11 cellular contexts compared by ENCODE assay signal in the genomic region with DNA sequence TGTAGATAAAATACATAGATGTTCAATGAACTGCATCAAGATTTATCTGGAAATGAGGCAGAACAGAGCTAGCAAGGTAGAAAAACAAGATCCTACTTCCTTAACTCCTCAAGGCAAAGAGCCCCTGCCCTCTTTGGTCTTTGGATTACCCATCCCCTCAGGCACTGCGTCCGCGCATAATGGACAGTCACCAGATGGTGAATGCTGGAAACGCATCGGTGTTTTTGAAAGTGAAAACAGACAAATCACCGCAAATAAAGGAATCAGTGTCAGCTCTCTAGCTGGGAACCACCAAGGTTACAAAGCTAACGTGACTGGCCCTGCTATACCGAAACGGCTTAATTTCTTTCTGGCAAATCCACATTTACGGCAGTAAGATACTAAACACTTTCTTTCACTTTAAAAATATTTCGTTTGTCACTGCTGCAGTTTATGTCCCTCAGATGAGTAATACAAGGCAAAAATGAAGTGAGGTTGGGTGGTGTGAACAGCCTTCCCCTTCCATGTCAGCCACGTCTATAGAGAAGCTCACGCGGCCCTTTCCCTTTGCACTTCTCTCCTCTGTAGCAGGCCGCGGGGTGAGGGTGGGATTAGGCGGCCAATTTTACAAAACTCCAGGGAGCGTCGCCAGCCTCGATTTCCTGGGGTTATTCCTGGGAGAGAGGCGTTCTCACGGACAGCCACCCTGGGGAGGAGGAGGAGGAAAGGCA. TPM values are rescaled to one million over a fixed set of nuclear protein-coding genes. Genes with fewer than 3 reads are reported as not detected.
DNase-seq lines count a peak whose midpoint lies in the region; FAIRE-seq and TF ChIP-seq lines count a peak whose summit lies in the region.
"Had no signal": no experiment of that assay in that cellular context is flagged by ENCODE, and none has a peak within 500 bp of the region (broad histone marks: within the 10 kb centered on the region; RNA-seq: fewer than 3 reads in every experiment).

No MANE protein-coding gene starts in this region.

- WGBS in H1 (ENCODE audit: extremely low coverage in 1 of 2, insufficient coverage in 1 of 2, insufficient read length in 1 of 2, insufficient replicate concordance in 2 of 2, low coverage in 1 of 2, low lambda C conversion rate in 2 of 2, missing lambda C conversion rate in 1 of 2), 2 experiments: 17% methylated on average over 20 of the region's 22 CpGs; no CpG with 5 or more reads in 1 of the 2 experiments

- H4K20me1 ChIP-seq in H1 (replicated peaks in 1 of 2; ENCODE audit: control insufficient read depth in 1 of 2, insufficient read depth in 2 of 2, low read length in 2 of 2): peaks cover 0 to 4% of the 10 kb centered on the region in 2 experiments

- peak; percentile 7 for FAIRE-seq in H1 (lab: Jason Lieb, UNC)
- FAIRE-seq: islet of Langerhans had no signal

- no peaks in the 10 kb centered on the region for H3K79me1 ChIP-seq in H1 (ENCODE audit: low read depth, low read length)

- no peak for DNase-seq in AG10803 (ENCODE audit: low read depth)
- peak; percentile 50 for DNase-seq in NCI-H146 treated with DMSO at 0.1 percent for 48 hours (lab: John Stamatoyannopoulos, UW; ENCODE audit: unreplicated experiment)
- no peak for DNase-seq in H1 (ENCODE audit: low read depth in 1 of 2, low spot score in 2 of 2)
- DNase-seq in neural crest cell (ENCODE audit: low read depth, low spot score): no peak
- no peak for DNase-seq in islet precursor cell
- no peak for DNase-seq in RWPE1 (ENCODE audit: low spot score)
- DNase-seq in NCI-H1105 (lab: John Stamatoyannopoulos, UW): no peak
- DNase-seq in NCI-H2227 (lab: John Stamatoyannopoulos, UW; ENCODE audit: unreplicated experiment): no peak
- DNase-seq: NCI-H187 treated with DMSO at 0.1 percent for 48 hours had no signal

- H3K27me3 ChIP-seq in H1 (replicated peaks in 1 of 4; ENCODE audit: control insufficient read depth in 3 of 4, extremely low read depth in 1 of 4, insufficient read depth in 3 of 4, low read length in 3 of 4): peaks cover 37 to 49% (median 45%) of the 10 kb centered on the region in 4 experiments

- peak overlapping the region; percentile 51 for H3K4me3 ChIP-seq in AG10803 (ENCODE audit: low read length)
- peak overlapping the region; percentile 43 to 70 (median 52) for H3K4me3 ChIP-seq in H1 (ENCODE audit: extremely low read depth in 1 of 4, insufficient read depth in 2 of 4, low read depth in 3 of 4, low read length in 4 of 4)

- no peak overlapping the region for H3K4ac ChIP-seq in H1 (replicated peaks; ENCODE audit: insufficient read length, low read depth, low read length)

- H3K4me1 ChIP-seq in H1 (replicated peaks in 1 of 4; ENCODE audit: control insufficient read depth in 3 of 4, insufficient read depth in 4 of 4, low read length in 3 of 4): peaks cover 0 to 7% (median 6%) of the 10 kb centered on the region in 4 experiments; a peak in 5 of 7 replicates

- no peaks in the 10 kb centered on the region for H3K79me2 ChIP-seq in H1 (ENCODE audit: control insufficient read depth in 1 of 2, insufficient read depth in 2 of 2, low read length in 2 of 2)

- H2BK20ac ChIP-seq in H1 (ENCODE audit: low read length): no peak overlapping the region

- H2BK12ac ChIP-seq in H1 (ENCODE audit: low read depth, low read length): no peak overlapping the region

- peaks cover 2 to 4% of the 10 kb centered on the region in 2 experiments; a peak in 1 of 4 replicates for H3K9me3 ChIP-seq in H1 (ENCODE audit: insufficient read depth in 2 of 2, low read depth in 1 of 2, low read length in 1 of 2)

- no peak overlapping the region for H2AFZ ChIP-seq in H1 (ENCODE audit: low read length)

- no peak overlapping the region for H3K56ac ChIP-seq in H1 (replicated peaks; ENCODE audit: insufficient read length, low read depth, low read length)

- TF ChIP-seq RAD21 in H1 (IDR thresholded peaks at IDR 0.05 in 1 of 2, conservative IDR thresholded peaks at IDR 0.05 in 1 of 2; ENCODE audit: low read depth in 2 of 2, low read length in 2 of 2): no peak

- no peak overlapping the region for H2BK15ac ChIP-seq in H1 (ENCODE audit: low read length)

- CTCF ChIA-PET in H1 (lab: Charles Lee; ENCODE audit: partially characterized antibody) (interaction anchor here (0.8 to 1.3 kb wide), 2 partner anchors 173 to 310 kb away, joined by 3 to 5 read pairs; no protein-coding TSS in a partner anchor), RWPE1 (lab: Yijun Ruan, JAX) (no interaction called here)

- TF ChIP-seq CTCF in AG10803 (conservative IDR thresholded peaks at IDR 0.05; ENCODE audit: low read length): no peak
- no peak for TF ChIP-seq CTCF in H1 (IDR thresholded peaks at IDR 0.05; ENCODE audit: control extremely low read depth in 1 of 3, insufficient read depth in 1 of 3, low read depth in 1 of 3, low read length in 3 of 3)
- TF ChIP-seq CTCF in neural crest cell (conservative IDR thresholded peaks at IDR 0.05): no peak
- TF ChIP-seq CTCF in RWPE1 (conservative IDR thresholded peaks at IDR 0.05; ENCODE audit: low read depth): no peak

- peaks cover 11% of the 10 kb centered on the region for H3K9me3 Mint-ChIP-seq in neural crest cell

- peak overlapping the region; percentile 53; the same call in 1 of the 2 replicates for H3K18ac ChIP-seq in H1 (ENCODE audit: extremely low read depth, low read length)

- POLR2A ChIA-PET in H1 (lab: Charles Lee; ENCODE audit: partially characterized antibody): no interaction called here
- POLR2A ChIA-PET in RWPE1 (lab: Yijun Ruan, JAX; ENCODE audit: low non-redundant PET): no interaction called here

- H3K27me3 Mint-ChIP-seq in neural crest cell (ENCODE audit: low read depth): peaks cover 90% of the 10 kb centered on the region

- H3K27ac ChIP-seq in H1 (ENCODE audit: low read depth, low read length) (no peak overlapping the region), RWPE1 (no peak overlapping the region)

- no peak overlapping the region for H4K91ac ChIP-seq in H1 (replicated peaks; ENCODE audit: insufficient read length, low read length)

- H3K9ac ChIP-seq in H1 (replicated peaks in 1 of 4; ENCODE audit: extremely low read depth in 1 of 4, low read depth in 3 of 4, low read length in 3 of 4): no peak overlapping the region

- H3K4me2 ChIP-seq in H1 (ENCODE audit: insufficient read depth in 1 of 2, low read depth in 2 of 2, low read length in 2 of 2): peak overlapping the region; percentile 84 to 100

- H2BK5ac ChIP-seq in H1 (ENCODE audit: low read depth, low read length): no peak overlapping the region

- H3K4me1 Mint-ChIP-seq in neural crest cell: peaks cover 13% of the 10 kb centered on the region

- H2BK120ac ChIP-seq in H1 (replicated peaks; ENCODE audit: low read depth, low read length): no peak overlapping the region

- no peak overlapping the region for H4K8ac ChIP-seq in H1 (ENCODE audit: extremely low read depth, insufficient read depth, low read length)

- peak overlapping the region; percentile 56 for H3K4me3 Mint-ChIP-seq in neural crest cell

- no peak overlapping the region for H3K14ac ChIP-seq in H1 (ENCODE audit: insufficient read length)

- no peak for TF ChIP-seq POLR2A in H1 (IDR thresholded peaks at IDR 0.05; ENCODE audit: control extremely low read depth in 1 of 2, low read depth in 2 of 2, low read length in 2 of 2)

- H3K27ac Mint-ChIP-seq in neural crest cell (ENCODE audit: unreplicated experiment): no peak overlapping the region

- peaks cover 4% of the 10 kb centered on the region for H3K36me3 Mint-ChIP-seq in neural crest cell (ENCODE audit: low read depth)

- no peak overlapping the region for H2AK5ac ChIP-seq in H1 (ENCODE audit: low read depth, low read length)

- peaks cover 29% of the 10 kb centered on the region; the same call in 1 of the 2 replicates for H3K23me2 ChIP-seq in H1 (ENCODE audit: low read depth, low read length)

- TF ChIP-seq EP300 in H1 (IDR thresholded peaks at IDR 0.05; ENCODE audit: borderline replicate concordance in 1 of 2, low read depth in 2 of 2, low read length in 2 of 2): no peak

- H4K5ac ChIP-seq in H1 (ENCODE audit: insufficient read length, low read depth, low read length): no peak overlapping the region

- H3K36me3 ChIP-seq in H1 (ENCODE audit: control insufficient read depth in 2 of 4, insufficient read depth in 4 of 4, low read length in 3 of 4): no peaks in the 10 kb centered on the region

- H3K23ac ChIP-seq in H1 (ENCODE audit: insufficient read length): no peak overlapping the region

TF ChIP-seq in H1, 55 proteins besides CTCF, POLR2A, EP300 and RAD21:
- TF ChIP-seq RNF2 (IDR thresholded peaks at IDR 0.05; ENCODE audit: borderline replicate concordance, low read depth, low read length, missing control alignments, poor library complexity, severe bottlenecking) (peak; percentile 15), SIX5 (IDR thresholded peaks at IDR 0.05; ENCODE audit: low read depth, low read length) (no peak), SIN3A (conservative IDR thresholded peaks at IDR 0.05 in 1 of 2, IDR thresholded peaks at IDR 0.05 in 1 of 2; ENCODE audit: low read depth in 1 of 2, low read length in 2 of 2) (0 out of 4 replicates have a peak, but pooled peaks of 1 of the 2 experiments have one; percentile 20), EZH2 (IDR thresholded peaks at IDR 0.05; ENCODE audit: low read depth, low read length, severe bottlenecking) (peak; percentile 79)

RNA-seq across cellular contexts. Expression of a gene that starts 0.6 kb away (rescaled TPM):
- 0.98 and 1.6 TPM in 2 replicates for total RNA-seq in H1 (2021; fragmentation: NEBNext Ultra II Directional; extraction: Animal tissue kit (Norgen Biotek cat#: 25700))
- polyA plus RNA-seq in H1 (2011; rRNA removed): 0.09 TPM in 2 replicates
- 0.09 TPM for polyA plus RNA-seq in H1 (2011; cell fraction: cytosol; rRNA removed)
- polyA plus RNA-seq in H1 (2011; cell fraction: nucleus; rRNA removed): 0.41 TPM
- 0.11 to 0.46 TPM (median 0.30 TPM) in 4 replicates for polyA plus RNA-seq in H1 (2012, experiment 1 of 2)
- polyA plus RNA-seq in H1 (2012, experiment 2 of 2): 0.03 TPM
- 1.7 TPM for polyA plus RNA-seq in H1 (2013, experiment 1 of 2)
- 0.92 TPM for polyA plus RNA-seq in H1 (2013, experiment 2 of 2)
- polyA minus RNA-seq in H1 (2011; rRNA and poly(A)+ RNA removed): 0.24 and 0.35 TPM in 2 replicates
- 0.22 TPM for polyA minus RNA-seq in H1 (2011; cell fraction: cytosol; rRNA and poly(A)+ RNA removed)
- polyA minus RNA-seq in H1 (2011; cell fraction: nucleus; rRNA and poly(A)+ RNA removed): 0.70 TPM
- total RNA-seq in neural crest cell: not detected in 2 replicates
- total RNA-seq: activated CD8-positive, alpha-beta memory T cell treated with anti-CD3 and anti-CD28 coated beads for 36 hours had no signal
